27 cellular contexts compared by ENCODE assay signal in genomic region chr6:64815718-64816117, GRCh38.
DNase-seq lines count a peak whose midpoint lies in the region; TF ChIP-seq lines count a peak whose summit lies in the region.
"Had no signal": no experiment of that assay in that cellular context is flagged by ENCODE, and none has a peak within 500 bp of the region (broad histone marks: within the 10 kb centered on the region; RNA-seq: fewer than 3 reads in every experiment).

No MANE protein-coding gene starts in this region.

- H3K27ac ChIP-seq in mesenchymal stem cell (ENCODE audit: low read length, poor library complexity, severe bottlenecking) (no peak overlapping the region), RWPE1 (no peak overlapping the region)
- H3K27ac ChIP-seq: adrenal gland, dorsolateral prefrontal cortex, left ventricle myocardium inferior, PC-9, tibial artery, vagina had no signal

- H2BK12ac ChIP-seq in mesenchymal stem cell (ENCODE audit: low read length in 2 of 2): no peak overlapping the region

- no peak overlapping the region for H3K4me3 Mint-ChIP-seq in activated T-helper 1 cell treated with anti-CD3 and anti-CD28 coated beads, Interleukin-12 subunit alpha, Interleukin-12 subunit beta, Interleukin-2, Interleukin-4 antibody, amounts not matched to agents 30 ng/mL and 10 ng/mL and 1 ng/mL, durations not matched to agents 14 hours and 24 hours and 36 hours
- H3K4me3 Mint-ChIP-seq: activated CD4-positive, alpha-beta memory T cell treated with anti-CD3 and anti-CD28 coated beads, Interleukin-2, amount 10 ng/mL, durations not matched to agents 7 days and 5 days; activated naive CD4-positive, alpha-beta T cell treated with anti-CD3 and anti-CD28 coated beads for 36 hours; brain had no signal

- H4K8ac ChIP-seq in mesenchymal stem cell (ENCODE audit: low read length): no peak overlapping the region

- no peak overlapping the region for H3K14ac ChIP-seq in mesenchymal stem cell (ENCODE audit: low read length in 2 of 2)

- H3K4me1 Mint-ChIP-seq in activated T-helper 1 cell treated with anti-CD3 and anti-CD28 coated beads, Interleukin-12 subunit alpha, Interleukin-12 subunit beta, Interleukin-2, Interleukin-4 antibody, amounts not matched to agents 30 ng/mL and 10 ng/mL and 1 ng/mL, durations not matched to agents 14 hours and 24 hours and 36 hours (ENCODE audit: low read depth): no peaks in the 10 kb centered on the region
- H3K4me1 Mint-ChIP-seq: activated CD4-positive, alpha-beta memory T cell treated with anti-CD3 and anti-CD28 coated beads, Interleukin-2, amount 10 ng/mL, durations not matched to agents 7 days and 5 days; brain had no signal

- H3K27ac Mint-ChIP-seq in activated T-helper 1 cell treated with anti-CD3 and anti-CD28 coated beads, Interleukin-12 subunit alpha, Interleukin-12 subunit beta, Interleukin-2, Interleukin-4 antibody, amounts not matched to agents 30 ng/mL and 10 ng/mL and 1 ng/mL, durations not matched to agents 14 hours and 24 hours and 36 hours: no peak overlapping the region
- H3K27ac Mint-ChIP-seq: activated CD4-positive, alpha-beta memory T cell treated with anti-CD3 and anti-CD28 coated beads, Interleukin-2, amount 10 ng/mL, durations not matched to agents 7 days and 5 days; activated naive CD4-positive, alpha-beta T cell treated with anti-CD3 and anti-CD28 coated beads for 36 hours; brain had no signal

- DNase-seq in HuH-7 (ENCODE audit: low spot score): peak; percentile 20
- DNase-seq in NOMO-1 treated with DMSO at 0.1 percent for 48 hours (lab: John Stamatoyannopoulos, UW; ENCODE audit: unreplicated experiment): peak; percentile 80
- DNase-seq in astrocyte of the spinal cord (ENCODE audit: low read depth, low spot score): peak; percentile 9
- peak; percentile 57 for DNase-seq in mesenchymal stem cell
- DNase-seq in NCI-H2029 (lab: John Stamatoyannopoulos, UW): no peak
- DNase-seq in C1 segment of cervical spinal cord (lab: John Stamatoyannopoulos, UW): no peak
- DNase-seq in activated T-helper 1 cell treated with anti-CD3 and anti-CD28 coated beads, Interleukin-12 subunit alpha, Interleukin-12 subunit beta, Interleukin-2, Interleukin-4 antibody, amounts not matched to agents 30 ng/mL and 10 ng/mL and 1 ng/mL, durations not matched to agents 14 hours and 24 hours and 36 hours (ENCODE audit: low spot score): no peak
- DNase-seq in RWPE1 (ENCODE audit: low spot score): no peak
- DNase-seq: activated CD4-positive, alpha-beta memory T cell treated with anti-CD3 and anti-CD28 coated beads, Interleukin-2, amount 10 ng/mL, durations not matched to agents 7 days and 5 days; activated CD8-positive, alpha-beta memory T cell treated with anti-CD3 and anti-CD28 coated beads, Interleukin-2, amount 50 U/mL, for 48 hours; activated naive CD4-positive, alpha-beta T cell treated with anti-CD3 and anti-CD28 coated beads for 36 hours; adrenal gland; BE2C; dorsolateral prefrontal cortex; islet precursor cell; left ventricle myocardium inferior; mesendoderm; NCI-H1092; NCI-H1694 treated with DMSO at 0.1 percent for 48 hours; NCI-H510A; PC-9; right cardiac atrium; Right ventricle myocardium superior; stimulated activated CD4-positive, alpha-beta T cell treated with anti-CD3 and anti-CD28 coated beads, Interleukin-4, amount 100 ng/mL, for 1 hour; tibial artery had no signal

- no peak overlapping the region for H3K4ac ChIP-seq in mesenchymal stem cell (ENCODE audit: low read depth in 1 of 2, low read length in 2 of 2)

- CTCF ChIA-PET in RWPE1 (lab: Yijun Ruan, JAX): no interaction called here

- no peaks in the 10 kb centered on the region for H3K27me3 ChIP-seq in mesenchymal stem cell (ENCODE audit: control insufficient read depth in 1 of 2, insufficient read depth in 1 of 2, low read length in 2 of 2)
- H3K27me3 ChIP-seq: adrenal gland, BE2C, dorsolateral prefrontal cortex, tibial artery, vagina had no signal

- no peak overlapping the region for H2AK5ac ChIP-seq in mesenchymal stem cell (ENCODE audit: low read length, severe bottlenecking)

- no peaks in the 10 kb centered on the region for H3K36me3 Mint-ChIP-seq in activated T-helper 1 cell treated with anti-CD3 and anti-CD28 coated beads, Interleukin-12 subunit alpha, Interleukin-12 subunit beta, Interleukin-2, Interleukin-4 antibody, amounts not matched to agents 30 ng/mL and 10 ng/mL and 1 ng/mL, durations not matched to agents 14 hours and 24 hours and 36 hours (ENCODE audit: low read depth)
- H3K36me3 Mint-ChIP-seq: brain had no signal

- H3K4me2 ChIP-seq in mesenchymal stem cell (ENCODE audit: low read length, poor library complexity, severe bottlenecking): no peak overlapping the region
- H3K4me2 ChIP-seq: PC-9 had no signal

- H3K18ac ChIP-seq in mesenchymal stem cell (ENCODE audit: low read depth in 1 of 2, low read length in 2 of 2): no peak overlapping the region

- H2BK15ac ChIP-seq in mesenchymal stem cell (ENCODE audit: low read depth, poor library complexity, severe bottlenecking): no peak overlapping the region

- no peaks in the 10 kb centered on the region for H3K79me1 ChIP-seq in mesenchymal stem cell (replicated peaks; ENCODE audit: low read length, poor library complexity, severe bottlenecking)

- H2AFZ ChIP-seq in mesenchymal stem cell (ENCODE audit: low read depth, low read length): no peak overlapping the region
- H2AFZ ChIP-seq: PC-9 had no signal

- no peaks in the 10 kb centered on the region for H3K9me3 Mint-ChIP-seq in activated T-helper 1 cell treated with anti-CD3 and anti-CD28 coated beads, Interleukin-12 subunit alpha, Interleukin-12 subunit beta, Interleukin-2, Interleukin-4 antibody, amounts not matched to agents 30 ng/mL and 10 ng/mL and 1 ng/mL, durations not matched to agents 14 hours and 24 hours and 36 hours
- H3K9me3 Mint-ChIP-seq: brain had no signal

- H2BK120ac ChIP-seq in mesenchymal stem cell (ENCODE audit: low read depth, low read length): no peak overlapping the region

- intact Hi-C loops in activated T-helper 1 cell treated with anti-CD3 and anti-CD28 coated beads, Interleukin-12 subunit alpha, Interleukin-12 subunit beta, Interleukin-2, Interleukin-4 antibody, amounts not matched to agents 30 ng/mL and 10 ng/mL and 1 ng/mL, durations not matched to agents 14 hours and 24 hours and 36 hours (cut with micrococcal nuclease): no loop called here

- TF ChIP-seq CTCF in astrocyte of the spinal cord (IDR thresholded peaks at IDR 0.05; ENCODE audit: low read depth, low read length) (no peak), RWPE1 (conservative IDR thresholded peaks at IDR 0.05; ENCODE audit: low read depth) (no peak)

- no peaks in the 10 kb centered on the region for H3K27me3 Mint-ChIP-seq in activated T-helper 1 cell treated with anti-CD3 and anti-CD28 coated beads, Interleukin-12 subunit alpha, Interleukin-12 subunit beta, Interleukin-2, Interleukin-4 antibody, amounts not matched to agents 30 ng/mL and 10 ng/mL and 1 ng/mL, durations not matched to agents 14 hours and 24 hours and 36 hours (ENCODE audit: insufficient read depth)
- H3K27me3 Mint-ChIP-seq: activated CD4-positive, alpha-beta memory T cell treated with anti-CD3 and anti-CD28 coated beads, Interleukin-2, amount 10 ng/mL, durations not matched to agents 7 days and 5 days; brain had no signal

- no peak overlapping the region for H2BK5ac ChIP-seq in mesenchymal stem cell (ENCODE audit: low read depth, low read length, poor library complexity, severe bottlenecking)

- no peaks in the 10 kb centered on the region for H3K4me1 ChIP-seq in mesenchymal stem cell (ENCODE audit: control insufficient read depth, insufficient read depth, low read depth, low read length)
- H3K4me1 ChIP-seq: adrenal gland, left ventricle myocardium inferior, tibial artery, vagina had no signal

- POLR2A ChIA-PET in RWPE1 (lab: Yijun Ruan, JAX; ENCODE audit: low non-redundant PET): interaction anchor here (0.5 kb wide), 1 partner anchor 512 kb away, joined by 4 read pairs; no protein-coding TSS in a partner anchor

- H3K9me3 ChIP-seq in mesenchymal stem cell (ENCODE audit: control insufficient read depth, low read length): no peaks in the 10 kb centered on the region
- H3K9me3 ChIP-seq: adrenal gland, BE2C, left ventricle myocardium inferior, tibial artery, vagina had no signal

- in situ Hi-C loops in astrocyte of the spinal cord (cut with HindIII; ENCODE audit: low sequenced_read_pairs): no loop called here

- H3K36me3 ChIP-seq in mesenchymal stem cell (ENCODE audit: control insufficient read depth in 1 of 2, insufficient read depth in 2 of 2, low read depth in 1 of 2, low read length in 2 of 2): no peaks in the 10 kb centered on the region
- H3K36me3 ChIP-seq: adrenal gland, BE2C, left ventricle myocardium inferior, tibial artery, vagina had no signal

- H3K4me3 ChIP-seq in astrocyte of the spinal cord (ENCODE audit: low read depth, low read length) (no peak overlapping the region), mesenchymal stem cell (ENCODE audit: insufficient read depth in 1 of 2, low read depth in 1 of 2, low read length in 2 of 2) (no peak overlapping the region)
- H3K4me3 ChIP-seq: adrenal gland, dorsolateral prefrontal cortex, left ventricle myocardium inferior, PC-9, tibial artery, vagina had no signal

- WGBS in mesenchymal stem cell: 65% methylated on average over 1 of the region's 2 CpGs

- H3K9ac ChIP-seq in mesenchymal stem cell (ENCODE audit: low read length): no peak overlapping the region

- H3K23ac ChIP-seq in mesenchymal stem cell (ENCODE audit: low read length in 2 of 2): no peak overlapping the region

- H4K91ac ChIP-seq in mesenchymal stem cell (ENCODE audit: low read length): no peak overlapping the region

Comparison
In these comparisons a context has a peak if more than half of its experiments do, and no peak if none do; other contexts are left out.
1. DNase-seq: peak in HuH-7 (single experiment), NOMO-1 treated with DMSO at 0.1 percent for 48 hours (single experiment), astrocyte of the spinal cord (single experiment) and mesenchymal stem cell (single experiment); none in NCI-H2029 (single experiment), C1 segment of cervical spinal cord (0 of 14), activated T-helper 1 cell treated with anti-CD3 and anti-CD28 coated beads, Interleukin-12 subunit alpha, Interleukin-12 subunit beta, Interleukin-2, Interleukin-4 antibody, amounts not matched to agents 30 ng/mL and 10 ng/mL and 1 ng/mL, durations not matched to agents 14 hours and 24 hours and 36 hours (single experiment) and RWPE1 (single experiment).